In the genomic region with DNA sequence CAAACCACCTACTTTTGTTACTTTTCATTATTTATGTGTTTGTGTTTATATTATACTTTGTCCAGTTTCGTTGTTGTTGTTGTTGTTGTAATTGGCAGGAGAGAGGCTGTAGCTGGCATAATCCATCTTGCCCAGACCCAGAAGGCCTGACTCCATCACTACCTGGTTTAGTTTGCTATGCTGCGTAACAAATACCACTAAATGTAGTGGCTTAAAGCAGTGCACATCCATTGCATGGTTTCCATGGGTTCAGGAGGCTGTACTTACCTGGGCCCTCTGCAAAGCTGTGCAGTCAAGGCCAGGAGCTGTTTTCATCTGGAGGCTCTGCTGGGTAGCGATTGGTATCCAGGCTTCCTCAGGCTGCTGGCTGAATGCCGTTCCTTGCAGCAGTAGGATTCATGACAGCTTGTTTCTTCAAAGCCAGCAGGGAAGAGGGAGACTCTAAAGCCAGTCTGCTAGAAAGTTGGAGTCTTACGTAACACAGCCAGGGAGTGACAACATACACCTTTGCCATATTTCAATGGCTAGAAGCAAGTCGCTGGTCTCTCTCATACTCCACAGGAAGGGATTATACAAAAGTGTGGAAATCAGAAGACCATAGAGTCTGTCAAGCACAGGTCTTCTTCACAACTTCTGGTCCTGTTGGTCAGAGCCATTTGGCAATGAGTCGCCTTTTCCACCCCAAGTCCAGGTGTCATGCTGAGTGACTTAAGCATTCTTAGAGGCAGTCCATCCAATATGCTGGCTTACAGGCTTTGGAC, we compare ENCODE assay signal across 13 cellular contexts. TPM values are rescaled to one million over a fixed set of nuclear protein-coding genes. Genes with fewer than 3 reads are reported as not detected.
DNase-seq lines count a peak whose midpoint lies in the region; ATAC-seq and TF ChIP-seq lines count a peak whose summit lies in the region.
"Had no signal": no experiment of that assay in that cellular context is flagged by ENCODE, and none has a peak within 500 bp of the region (broad histone marks: within the 10 kb centered on the region; RNA-seq: fewer than 3 reads in every experiment).

No MANE protein-coding gene starts in this region.

- H3K4me1 Mint-ChIP-seq in effector memory CD8-positive, alpha-beta T cell (ENCODE audit: low read depth in 2 of 2) = peaks cover 39 to 76% of the 10 kb centered on the region in 2 donors

- no peaks in the 10 kb centered on the region for H3K9me3 ChIP-seq in gastrocnemius medialis

- peak; percentile 69 for DNase-seq in SIG-M5 treated with dmso at 0.1 percent for 504 hours (lab: John Stamatoyannopoulos, UW; ENCODE audit: unreplicated experiment)
- no peak for DNase-seq in SIG-M5 (lab: John Stamatoyannopoulos, UW)
- DNase-seq in NOMO-1 treated with dmso at 0.1 percent for 144 hours (lab: John Stamatoyannopoulos, UW; ENCODE audit: unreplicated experiment) = peak; percentile 13
- DNase-seq in effector memory CD8-positive, alpha-beta T cell = no peak
- DNase-seq in gastrocnemius medialis = peak in 1 of 2 donors; percentile 23
- no peak for DNase-seq in NCI-H128 (lab: John Stamatoyannopoulos, UW; ENCODE audit: unreplicated experiment)
- DNase-seq: activated CD4-positive, alpha-beta T cell treated with anti-CD3 and anti-CD28 coated beads for 4 hours; activated naive CD4-positive, alpha-beta T cell treated with Interleukin-2 at 50 U/mL for 16 hours; DND-41; NCI-H345; SHP77 treated with DMSO at 0.1 percent for 48 hours had no signal

- in situ Hi-C loops in gastrocnemius medialis (cut with MboI; ENCODE audit: low sequenced_read_pairs in 4 of 4) = loop anchor here in 1 of 4 donors (25.0 kb wide), 1 partner anchor 237 kb away; no protein-coding TSS in a partner anchor

- peaks cover 9% of the 10 kb centered on the region for H3K36me3 Mint-ChIP-seq in effector memory CD8-positive, alpha-beta T cell (ENCODE audit: insufficient read depth)

- H3K27me3 Mint-ChIP-seq in effector memory CD8-positive, alpha-beta T cell = no peaks in the 10 kb centered on the region

- no peaks in the 10 kb centered on the region for H3K36me3 ChIP-seq in gastrocnemius medialis

- TF ChIP-seq POLR2A in gastrocnemius medialis (IDR thresholded peaks at IDR 0.05) = no peak

- intact Hi-C loops in gastrocnemius medialis (cut with DNase I; ENCODE audit: low total_unique reads) = loop anchor here (5.0 kb wide), 1 partner anchor 42 kb away; a partner anchor contains a TSS

- H3K4me3 Mint-ChIP-seq in effector memory CD8-positive, alpha-beta T cell = peak overlapping the region in 1 of 2 donors; percentile 3

- peaks cover 54 to 70% of the 10 kb centered on the region in 2 donors for H3K4me1 ChIP-seq in gastrocnemius medialis

- no peaks in the 10 kb centered on the region for H3K27me3 ChIP-seq in gastrocnemius medialis

- peak overlapping the region; percentile 15 to 83 for H3K27ac Mint-ChIP-seq in effector memory CD8-positive, alpha-beta T cell

- no peaks in the 10 kb centered on the region for H3K9me3 Mint-ChIP-seq in effector memory CD8-positive, alpha-beta T cell

- no peak for TF ChIP-seq CTCF in gastrocnemius medialis (IDR thresholded peaks at IDR 0.05 in 4 of 5, conservative IDR thresholded peaks at IDR 0.05 in 1 of 5)

- H3K4me3 ChIP-seq in gastrocnemius medialis = no peak overlapping the region

- no peak for ATAC-seq in effector memory CD8-positive, alpha-beta T cell (replicated peaks)
- ATAC-seq in gastrocnemius medialis (peak; percentile 36 to 59), HG03196 (IDR thresholded peaks at IDR 0.05; ENCODE audit: unreplicated experiment) (no peak), HG02571 (IDR thresholded peaks at IDR 0.05; ENCODE audit: unreplicated experiment) (no peak)

- H3K27ac ChIP-seq in gastrocnemius medialis = peak overlapping the region in 3 of 4 donors; percentile 31 to 49 (median 44)

RNA-seq across cellular contexts. Expression of a gene that starts 41.1 kb away (rescaled TPM):
- total RNA-seq in gastrocnemius medialis = 1 to 10 TPM; 4.7 to 9.0 (median 7.6) TPM

Comparison
In these comparisons a context has a peak if more than half of its experiments do, and no peak if none do; other contexts are left out.
1. DNase-seq: peak in SIG-M5 treated with dmso at 0.1 percent for 504 hours (single experiment) and NOMO-1 treated with dmso at 0.1 percent for 144 hours (single experiment); none in SIG-M5 (single experiment), effector memory CD8-positive, alpha-beta T cell (0 of 3) and NCI-H128 (single experiment).
2. ATAC-seq: peak in gastrocnemius medialis (2 of 2); none in effector memory CD8-positive, alpha-beta T cell (single experiment), HG03196 (single experiment) and HG02571 (single experiment).